18 cellular contexts compared by ENCODE assay signal in the genomic region with DNA sequence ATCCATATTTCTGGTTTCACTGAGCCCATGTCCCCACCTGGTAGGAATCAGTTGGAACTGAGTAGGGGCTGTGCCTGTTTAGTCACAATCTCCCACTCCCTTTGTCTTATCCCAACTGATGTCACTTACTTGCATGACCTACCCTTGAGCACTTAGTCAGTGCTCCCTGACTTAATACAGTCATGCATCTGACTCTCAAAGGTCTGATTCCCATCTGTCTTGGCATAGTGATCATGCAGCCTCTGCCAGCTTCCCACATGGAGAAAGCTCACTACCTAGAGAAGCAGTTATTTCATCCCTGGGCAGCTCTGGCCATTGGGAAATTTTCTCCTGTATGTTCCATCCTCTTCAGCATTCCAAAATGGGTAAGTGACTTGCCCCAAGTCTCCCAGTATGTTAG. TPM values are rescaled to one million over a fixed set of nuclear protein-coding genes. Genes with fewer than 3 reads are reported as not detected.
DNase-seq lines count a peak whose midpoint lies in the region; ATAC-seq, FAIRE-seq and TF ChIP-seq lines count a peak whose summit lies in the region.
"Had no signal": no experiment of that assay in that cellular context is flagged by ENCODE, and none has a peak within 500 bp of the region (broad histone marks: within the 10 kb centered on the region; RNA-seq: fewer than 3 reads in every experiment).

No MANE protein-coding gene starts in this region.

- H3K27ac ChIP-seq in ACC112 (ENCODE audit: low read depth, low read length) (peak overlapping the region; percentile 72), foreskin keratinocyte (no peak overlapping the region)
- no peak overlapping the region for H3K27ac ChIP-seq in effector memory CD4-positive, alpha-beta T cell (ENCODE audit: insufficient read depth, low read length, poor library complexity, severe bottlenecking)
- H3K27ac ChIP-seq: suprapubic skin, uterus, VCaP had no signal

- no peaks in the 10 kb centered on the region for H3K27me3 ChIP-seq in ACC112 (ENCODE audit: insufficient read depth, low read length)
- H3K27me3 ChIP-seq in bronchial epithelial cell (ENCODE audit: control insufficient read depth, insufficient read depth, low read length), result no peaks in the 10 kb centered on the region
- H3K27me3 ChIP-seq in foreskin keratinocyte, result no peaks in the 10 kb centered on the region
- no peaks in the 10 kb centered on the region for H3K27me3 ChIP-seq in effector memory CD4-positive, alpha-beta T cell (replicated peaks; ENCODE audit: control insufficient read depth, insufficient read depth, low read length, poor library complexity, severe bottlenecking)
- H3K27me3 ChIP-seq: suprapubic skin, uterus had no signal

- H3K4me1 ChIP-seq in ACC112 (ENCODE audit: control insufficient read depth, insufficient read depth, low read length, unreplicated experiment) (peaks cover 63% of the 10 kb centered on the region), foreskin keratinocyte (no peaks in the 10 kb centered on the region)
- no peaks in the 10 kb centered on the region for H3K4me1 ChIP-seq in effector memory CD4-positive, alpha-beta T cell (ENCODE audit: control insufficient read depth, insufficient read depth, low read length, poor library complexity, severe bottlenecking)
- H3K4me1 ChIP-seq: uterus had no signal

- H3K9me3 ChIP-seq in effector memory CD4-positive, alpha-beta T cell (ENCODE audit: control insufficient read depth, low read length), result no peaks in the 10 kb centered on the region
- H3K9me3 ChIP-seq: suprapubic skin, uterus had no signal

- H3K79me2 ChIP-seq in ACC112 (ENCODE audit: control insufficient read depth, insufficient read depth, low read length, unreplicated experiment), result peaks cover 100% of the 10 kb centered on the region

- H3K36me3 ChIP-seq in ACC112 (ENCODE audit: insufficient read depth, low read length) (no peaks in the 10 kb centered on the region; the same call in 1 of the 2 replicates), bronchial epithelial cell (ENCODE audit: control insufficient read depth, insufficient read depth, low read length) (no peaks in the 10 kb centered on the region)
- H3K36me3 ChIP-seq in effector memory CD4-positive, alpha-beta T cell (ENCODE audit: control insufficient read depth, insufficient read depth, low read length), result no peaks in the 10 kb centered on the region
- H3K36me3 ChIP-seq: suprapubic skin, uterus had no signal

- no peak overlapping the region for H2AFZ ChIP-seq in ACC112 (ENCODE audit: low read length, unreplicated experiment)

- TF ChIP-seq POLR2A in H54 (IDR thresholded peaks at IDR 0.05; ENCODE audit: low read depth, low read length), result no peak

- H3K4me3 ChIP-seq in ACC112 (ENCODE audit: low read depth, low read length), result no peak overlapping the region
- no peak overlapping the region for H3K4me3 ChIP-seq in bronchial epithelial cell (ENCODE audit: low read depth, low read length)
- H3K4me3 ChIP-seq in effector memory CD4-positive, alpha-beta T cell (ENCODE audit: insufficient read depth, low read depth, low read length, poor library complexity, severe bottlenecking), result no peak overlapping the region
- H3K4me3 ChIP-seq: suprapubic skin, uterus had no signal

- TF ChIP-seq CTCF in bronchial epithelial cell (IDR thresholded peaks at IDR 0.05; ENCODE audit: insufficient read depth, low read length, severe bottlenecking), result no peak
- no peak for TF ChIP-seq CTCF in foreskin keratinocyte (conservative IDR thresholded peaks at IDR 0.05)

- peak; percentile 41 for ATAC-seq in foreskin keratinocyte
- ATAC-seq: T-cell had no signal

- FAIRE-seq in H54 (lab: Jason Lieb, UNC), result peak; percentile 52
- no peak for FAIRE-seq in bronchial epithelial cell (lab: Jason Lieb, UNC)
- FAIRE-seq: A204.1 had no signal

- no peak for DNase-seq in H54 (ENCODE audit: insufficient read length, low spot score)
- DNase-seq in bronchial epithelial cell (ENCODE audit: low read depth), result peak; percentile 48
- DNase-seq in foreskin keratinocyte, result no peak
- DNase-seq in anterior cingulate cortex (lab: John Stamatoyannopoulos, UW), result no peak
- DNase-seq in NCI-H2081 (lab: John Stamatoyannopoulos, UW), result no peak
- DNase-seq in SKM-1 treated with dmso at 0.1 percent for 144 hours (lab: John Stamatoyannopoulos, UW; ENCODE audit: unreplicated experiment), result no peak
- no peak for DNase-seq in effector memory CD4-positive, alpha-beta T cell
- DNase-seq: activated naive CD4-positive, alpha-beta T cell; activated T-cell treated with anti-CD3 and anti-CD28 coated beads for 4 hours; amygdala; NCI-H2029; stimulated activated CD4-positive, alpha-beta T cell treated with anti-CD3 and anti-CD28 coated beads, Interleukin-12 subunit alpha, Interleukin-12 subunit beta, amount 100 ng/mL, for 4 hours; T-cell; uterus had no signal

RNA-seq across cellular contexts. Expression of gene ABLIM3, which starts 24.8 kb away (rescaled TPM):
- 3.7 and 7.2 TPM in 2 replicates for total RNA-seq in bronchial epithelial cell
- 4.7 and 10.1 TPM in 2 replicates for total RNA-seq in foreskin keratinocyte
- polyA plus RNA-seq in foreskin keratinocyte, result 3.1 and 5.5 TPM in 2 replicates
